Comparison of ENCODE assay signal across 14 cellular contexts in the genomic region with DNA sequence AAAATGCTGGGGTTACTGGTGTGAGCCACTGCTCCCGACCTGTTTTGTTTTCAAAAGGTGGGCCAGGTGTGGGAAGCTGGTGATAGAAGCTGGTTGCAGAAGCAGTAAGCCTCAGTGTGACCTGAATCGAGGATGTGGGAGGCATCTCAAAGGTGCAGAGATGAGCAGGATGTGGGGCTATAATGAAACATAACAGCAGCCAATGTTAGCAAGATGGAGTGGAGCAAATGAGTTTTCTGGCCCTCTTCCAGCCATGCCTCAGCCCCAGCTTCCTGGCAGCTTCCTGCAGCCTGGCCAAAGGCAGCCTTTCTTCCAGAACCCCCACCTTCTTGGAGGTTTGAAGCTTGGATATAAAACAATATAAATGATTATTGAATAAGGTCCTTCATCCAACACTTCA.
DNase-seq lines count a peak whose midpoint lies in the region; ATAC-seq, FAIRE-seq and TF ChIP-seq lines count a peak whose summit lies in the region.
"Had no signal": no experiment of that assay in that cellular context is flagged by ENCODE, and none has a peak within 500 bp of the region (broad histone marks: within the 10 kb centered on the region; RNA-seq: fewer than 3 reads in every experiment).

No MANE protein-coding gene starts in this region.

- TF ChIP-seq CTCF in mucosa of descending colon (IDR thresholded peaks at IDR 0.05): no peak
- TF ChIP-seq CTCF in HepG2 (CRISPR knock-in tag; IDR thresholded peaks at IDR 0.05): no peak

- TF ChIP-seq EP300 in HepG2 (IDR thresholded peaks at IDR 0.05; ENCODE audit: low read depth in 2 of 2, low read length in 2 of 2): no peak
- TF ChIP-seq EP300 in HepG2 (CRISPR knock-in tag; IDR thresholded peaks at IDR 0.05; ENCODE audit: borderline replicate concordance): no peak

- H3K4me3 Mint-ChIP-seq in activated T-helper 17 cell treated with anti-CD3 and anti-CD28 coated beads, Interleukin-2, amount 50 U/mL, for 72 hours: peak overlapping the region; percentile 53

- no peaks in the 10 kb centered on the region for H3K27me3 Mint-ChIP-seq in activated T-helper 17 cell treated with anti-CD3 and anti-CD28 coated beads, Interleukin-2, amount 50 U/mL, for 72 hours

- no peak for TF ChIP-seq RAD21 in HepG2 (CRISPR knock-in tag; IDR thresholded peaks at IDR 0.05)

- H3K9me3 ChIP-seq in mucosa of descending colon: no peaks in the 10 kb centered on the region
- H3K9me3 ChIP-seq in HepG2 (ENCODE audit: low read length): no peaks in the 10 kb centered on the region
- H3K9me3 ChIP-seq: vagina had no signal

- no peak overlapping the region for H2AFZ ChIP-seq in HepG2 (ENCODE audit: low read length)

- H3K79me2 ChIP-seq in HepG2 (ENCODE audit: insufficient read depth, low read length): no peaks in the 10 kb centered on the region

- peak; percentile 68 for ATAC-seq in activated T-helper 17 cell treated with anti-CD3 and anti-CD28 coated beads, Interleukin-2, amount 50 U/mL, for 72 hours (replicated peaks)
- peak; percentile 74 for ATAC-seq in mucosa of descending colon
- no peak for ATAC-seq in HepG2
- ATAC-seq: foreskin keratinocyte had no signal

- H3K4me1 ChIP-seq in mucosa of descending colon (ENCODE audit: low read depth) (no peaks in the 10 kb centered on the region), HepG2 (ENCODE audit: insufficient read depth, low read length) (peaks cover 42% of the 10 kb centered on the region)
- H3K4me1 ChIP-seq: foreskin keratinocyte had no signal

- intact Hi-C loops in mucosa of descending colon (cut with DNase I, micrococcal nuclease) (no loop called here), HepG2 (cut with micrococcal nuclease; ENCODE audit: unreplicated experiment) (no loop called here)

- no peaks in the 10 kb centered on the region for H3K27me3 ChIP-seq in HepG2 (ENCODE audit: control insufficient read depth in 1 of 2, insufficient read depth in 2 of 2, low read length in 2 of 2)
- H3K27me3 ChIP-seq: vagina had no signal

- BruUV-seq in HepG2 (replicated peaks; lab: Mats Ljungman, UMichigan): no TSS peak

- H3K9ac ChIP-seq in HepG2 (ENCODE audit: insufficient read depth, low read depth, low read length): no peak overlapping the region

- CTCF ChIA-PET in HepG2 (lab: Yijun Ruan, JAX; ENCODE audit: low intra/inter-chr PET ratio, low total read pairs): no interaction called here

- H4K20me1 ChIP-seq in HepG2 (ENCODE audit: insufficient read depth, low read length): no peaks in the 10 kb centered on the region

- peaks cover 33% of the 10 kb centered on the region for H3K4me1 Mint-ChIP-seq in activated T-helper 17 cell treated with anti-CD3 and anti-CD28 coated beads, Interleukin-2, amount 50 U/mL, for 72 hours

- no peaks in the 10 kb centered on the region for H3K36me3 Mint-ChIP-seq in activated T-helper 17 cell treated with anti-CD3 and anti-CD28 coated beads, Interleukin-2, amount 50 U/mL, for 72 hours (ENCODE audit: low read depth)

- H3K4me2 ChIP-seq in HepG2 (ENCODE audit: low read depth, low read length): no peak overlapping the region

- no peak overlapping the region for H3K4me3 ChIP-seq in mucosa of descending colon
- H3K4me3 ChIP-seq in HepG2 (replicated peaks in 1 of 3; ENCODE audit: insufficient read depth in 1 of 3, low read depth in 2 of 3, low read length in 3 of 3): no peak overlapping the region
- H3K4me3 ChIP-seq: vagina had no signal

- peak overlapping the region; percentile 23 for H3K27ac Mint-ChIP-seq in activated T-helper 17 cell treated with anti-CD3 and anti-CD28 coated beads, Interleukin-2, amount 50 U/mL, for 72 hours

- WGBS in HepG2 (ENCODE audit: low lambda C conversion rate): 17% methylated on average over 2 of the region's 2 CpGs

- in situ Hi-C loops in HepG2 (cut with HindIII; ENCODE audit: extremely low pct_ligation_motif_present, low pct_unique_long_range_greater_than_20kb): no loop called here

- H3K27ac ChIP-seq in HepG2 (ENCODE audit: extremely low read length, insufficient read depth, low read length): no peak overlapping the region
- H3K27ac ChIP-seq: foreskin keratinocyte, vagina had no signal

- no peak for TF ChIP-seq POLR2A in HepG2 (IDR thresholded peaks at IDR 0.05; ENCODE audit: insufficient read depth in 1 of 2, low read depth in 2 of 2, low read length in 2 of 2)

- no peak for FAIRE-seq in HepG2 (lab: Jason Lieb, UNC)

- H3K36me3 ChIP-seq in mucosa of descending colon (ENCODE audit: low read depth) (no peaks in the 10 kb centered on the region), HepG2 (replicated peaks in 1 of 2; ENCODE audit: control insufficient read depth in 1 of 2, insufficient read depth in 2 of 2, low read length in 2 of 2) (no peaks in the 10 kb centered on the region)
- H3K36me3 ChIP-seq: vagina had no signal

- DNase-seq in DMS79 (lab: John Stamatoyannopoulos, UW) (peak; percentile 9), RPMI8226 (peak; percentile 80), mucosa of descending colon (peak in 1 of 3 donors; percentile 29), AG08396 (ENCODE audit: low spot score) (no peak), HepG2 (ENCODE audit: low spot score) (no peak), ureter (ENCODE audit: low spot score) (no peak), NCI-H146 (lab: John Stamatoyannopoulos, UW) (no peak)
- DNase-seq: anterior cingulate cortex, Calu3, foreskin keratinocyte, H7, NCI-H1694 had no signal

- POLR2A ChIA-PET in HepG2 (lab: Yijun Ruan, JAX): interaction anchor here (0.8 kb wide), 1 partner anchor 10 kb away, joined by 3 read pairs; no protein-coding TSS in a partner anchor

- no peaks in the 10 kb centered on the region for H3K9me3 Mint-ChIP-seq in activated T-helper 17 cell treated with anti-CD3 and anti-CD28 coated beads, Interleukin-2, amount 50 U/mL, for 72 hours

TF ChIP-seq in HepG2, 621 proteins besides CTCF, POLR2A, EP300 and RAD21:
- TF ChIP-seq ZSCAN20 (CRISPR knock-in tag; IDR thresholded peaks at IDR 0.05; ENCODE audit: borderline replicate concordance) (no peak), HCFC1 (IDR thresholded peaks at IDR 0.05; ENCODE audit: low read depth, low read length) (no peak), ZNF660 (CRISPR knock-in tag; IDR thresholded peaks at IDR 0.05; ENCODE audit: borderline replicate concordance, low read depth) (no peak), ZBTB8A (CRISPR knock-in tag; IDR thresholded peaks at IDR 0.05; ENCODE audit: borderline replicate concordance, low read depth) (no peak), ZNF441 (CRISPR knock-in tag; IDR thresholded peaks at IDR 0.05; ENCODE audit: borderline replicate concordance) (no peak)
- TF ChIP-seq, protein P1, sequence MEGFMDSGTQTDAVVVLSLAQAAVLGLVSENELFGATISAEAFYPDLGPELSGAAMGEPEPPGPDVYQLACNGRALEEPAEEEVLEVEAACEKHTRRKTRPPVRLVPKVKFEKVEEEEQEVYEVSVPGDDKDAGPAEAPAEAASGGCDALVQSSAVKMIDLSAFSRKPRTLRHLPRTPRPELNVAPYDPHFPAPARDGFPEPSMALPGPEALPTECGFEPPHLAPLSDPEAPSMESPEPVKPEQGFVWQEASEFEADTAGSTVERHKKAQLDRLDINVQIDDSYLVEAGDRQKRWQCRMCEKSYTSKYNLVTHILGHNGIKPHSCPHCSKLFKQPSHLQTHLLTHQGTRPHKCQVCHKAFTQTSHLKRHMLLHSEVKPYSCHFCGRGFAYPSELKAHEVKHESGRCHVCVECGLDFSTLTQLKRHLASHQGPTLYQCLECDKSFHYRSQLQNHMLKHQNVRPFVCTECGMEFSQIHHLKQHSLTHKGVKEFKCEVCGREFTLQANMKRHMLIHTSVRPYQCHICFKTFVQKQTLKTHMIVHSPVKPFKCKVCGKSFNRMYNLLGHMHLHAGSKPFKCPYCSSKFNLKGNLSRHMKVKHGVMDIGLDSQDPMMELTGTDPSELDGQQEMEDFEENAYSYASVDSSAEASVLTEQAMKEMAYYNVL (CRISPR knock-in tag; IDR thresholded peaks at IDR 0.05; ENCODE audit: borderline replicate concordance): no peak
- TF ChIP-seq, protein P2, sequence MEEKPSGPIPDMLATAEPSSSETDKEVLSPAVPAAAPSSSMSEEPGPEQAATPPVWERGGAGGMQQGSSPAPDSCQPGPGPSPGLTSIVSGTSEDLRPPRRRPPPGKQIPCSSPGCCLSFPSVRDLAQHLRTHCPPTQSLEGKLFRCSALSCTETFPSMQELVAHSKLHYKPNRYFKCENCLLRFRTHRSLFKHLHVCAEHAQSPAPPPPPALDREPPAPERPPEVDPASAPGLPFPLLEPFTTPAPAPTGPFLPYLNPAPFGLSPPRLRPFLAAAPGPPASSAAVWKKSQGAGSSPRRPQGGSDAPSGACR (CRISPR knock-in tag; IDR thresholded peaks at IDR 0.05): no peak
TF ChIP-seq in HepG2: peak in this region for 0.

Comparison
In these comparisons a context has a peak if more than half of its experiments do, and no peak if none do; other contexts are left out.
1. DNase-seq: peak in DMS79 (single experiment) and RPMI8226 (single experiment); none in AG08396 (single experiment), HepG2 (single experiment), ureter (single experiment) and NCI-H146 (single experiment).